In genomic region chr2:46985512-46985911, GRCh38 we compare ENCODE assay signal across 8 cellular contexts. TPM values are rescaled to one million over a fixed set of nuclear protein-coding genes. Genes with fewer than 3 reads are reported as not detected.
DNase-seq lines count a peak whose midpoint lies in the region; ATAC-seq and TF ChIP-seq lines count a peak whose summit lies in the region.

No MANE protein-coding gene starts in this region.

- no peak overlapping the region for H3K4me3 ChIP-seq in testis

- peaks cover 76% of the 10 kb centered on the region for H3K4me1 ChIP-seq in testis

- no peak for TF ChIP-seq CTCF in testis (IDR thresholded peaks at IDR 0.05)

- no peaks in the 10 kb centered on the region for H3K9me3 Mint-ChIP-seq in activated naive CD8-positive, alpha-beta T cell treated with anti-CD3 and anti-CD28 coated beads, Interleukin-2, amount 50 U/mL, for 24 hours
- no peaks in the 10 kb centered on the region for H3K9me3 Mint-ChIP-seq in naive B cell

- H3K27ac ChIP-seq in testis: peak overlapping the region in 1 of 2 donors; percentile 81

- no peaks in the 10 kb centered on the region for H3K9me3 ChIP-seq in testis

- ATAC-seq in GM18858 (IDR thresholded peaks at IDR 0.05; ENCODE audit: unreplicated experiment): peak; percentile 14
- ATAC-seq in HG03520 (IDR thresholded peaks at IDR 0.05; ENCODE audit: unreplicated experiment): peak; percentile 30
- peak; percentile 73 for ATAC-seq in activated naive CD8-positive, alpha-beta T cell treated with anti-CD3 and anti-CD28 coated beads, Interleukin-2, amount 50 U/mL, for 24 hours
- ATAC-seq in naive B cell (ENCODE audit: low read depth in 2 of 2): no peak

- DNase-seq in activated naive CD8-positive, alpha-beta T cell treated with anti-CD3 and anti-CD28 coated beads, Interleukin-2, amount 50 U/mL, for 24 hours: peak; percentile 49
- DNase-seq in naive B cell (no peak), NCI-H2227 (lab: John Stamatoyannopoulos, UW; ENCODE audit: unreplicated experiment) (no peak), GF-D8 (lab: John Stamatoyannopoulos, UW) (no peak), NCI-H774 (lab: John Stamatoyannopoulos, UW) (no peak), testis (no peak)

- H3K36me3 ChIP-seq in testis (ENCODE audit: low read depth, missing control alignments): no peaks in the 10 kb centered on the region

- peaks cover 5% of the 10 kb centered on the region for H3K36me3 Mint-ChIP-seq in activated naive CD8-positive, alpha-beta T cell treated with anti-CD3 and anti-CD28 coated beads, Interleukin-2, amount 50 U/mL, for 24 hours (ENCODE audit: low read depth)
- no peaks in the 10 kb centered on the region for H3K36me3 Mint-ChIP-seq in naive B cell

- TF ChIP-seq POLR2A in testis (IDR thresholded peaks at IDR 0.05): no peak

- H3K4me1 Mint-ChIP-seq in activated naive CD8-positive, alpha-beta T cell treated with anti-CD3 and anti-CD28 coated beads, Interleukin-2, amount 50 U/mL, for 24 hours: peaks cover 64% of the 10 kb centered on the region
- peaks cover 59 to 88% (median 84%) of the 10 kb centered on the region in 3 donors for H3K4me1 Mint-ChIP-seq in naive B cell

- H3K27me3 ChIP-seq in testis: no peaks in the 10 kb centered on the region

- whole genome bisulfite sequencing in testis, 2 donors: 55 to 77% methylated on average over 2 of the region's 2 CpGs

- H3K27ac Mint-ChIP-seq in activated naive CD8-positive, alpha-beta T cell treated with anti-CD3 and anti-CD28 coated beads, Interleukin-2, amount 50 U/mL, for 24 hours: peak overlapping the region; percentile 97
- peak overlapping the region; percentile 36 to 99 (median 94) for H3K27ac Mint-ChIP-seq in naive B cell

- H3K4me3 Mint-ChIP-seq in activated naive CD8-positive, alpha-beta T cell treated with anti-CD3 and anti-CD28 coated beads, Interleukin-2, amount 50 U/mL, for 24 hours: peak overlapping the region; percentile 66
- peak overlapping the region; percentile 67 to 91 (median 87) for H3K4me3 Mint-ChIP-seq in naive B cell

- intact Hi-C loops in testis (cut with DNase I; ENCODE audit: low total_unique reads): no loop called here

- no peaks in the 10 kb centered on the region for H3K27me3 Mint-ChIP-seq in activated naive CD8-positive, alpha-beta T cell treated with anti-CD3 and anti-CD28 coated beads, Interleukin-2, amount 50 U/mL, for 24 hours
- H3K27me3 Mint-ChIP-seq in naive B cell: no peaks in the 10 kb centered on the region

RNA-seq across cellular contexts. Expression of gene TTC7A, which starts 44.5 kb away (rescaled TPM):
- polyA plus RNA-seq in naive B cell (ENCODE audit: low read depth in 6 of 6): 10 to 100 TPM; 27.7 to 77.8 (median 34.1) TPM
- total RNA-seq in testis: 100 to 1,000 TPM in 1 of 2 donors, 10 to 100 TPM in 1; 96.7 to 171 TPM
- polyA plus RNA-seq in testis (ENCODE audit: insufficient read depth, low read depth, low replicate concordance): 111 TPM

Comparison
In these comparisons a context has a peak if more than half of its experiments do, and no peak if none do; other contexts are left out.
1. ATAC-seq: peak in GM18858 (single experiment), HG03520 (single experiment) and activated naive CD8-positive, alpha-beta T cell treated with anti-CD3 and anti-CD28 coated beads, Interleukin-2, amount 50 U/mL, for 24 hours (single experiment); none in naive B cell (0 of 2).